Comparison of ENCODE assay signal across 29 cellular contexts in the genomic region with DNA sequence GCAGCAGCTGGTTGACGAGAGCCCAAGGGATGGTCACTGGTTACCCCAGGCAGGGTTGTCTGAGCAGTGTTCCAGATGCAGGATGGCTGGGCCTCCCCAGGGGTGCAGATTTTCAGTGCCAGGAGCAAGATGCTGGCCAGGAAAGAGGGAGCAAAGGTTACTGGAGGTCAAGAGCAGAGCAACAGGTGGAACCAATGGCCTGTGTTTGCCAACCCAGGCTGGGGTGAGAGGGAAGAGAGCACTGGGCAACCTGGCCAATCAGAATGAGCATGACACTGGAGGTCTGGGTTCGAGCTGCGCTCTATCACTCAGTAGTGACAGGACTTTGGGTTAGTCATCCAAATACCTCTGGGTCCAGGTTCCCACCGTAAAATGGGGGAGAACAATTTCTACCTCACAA.
"Had no signal": no experiment of that assay in that cellular context is flagged by ENCODE, and none has a peak within 500 bp of the region (broad histone marks: within the 10 kb centered on the region; RNA-seq: fewer than 3 reads in every experiment).

No MANE protein-coding gene starts in this region.

- ATAC-seq: heart left ventricle; mucosa of descending colon; naive thymus-derived CD4-positive, alpha-beta T cell; pancreas; right cardiac atrium; sciatic nerve had no signal

- DNase-seq: heart left ventricle; hypothalamus; islet precursor cell; left ventricle myocardium inferior; mesendoderm; mucosa of descending colon; naive thymus-derived CD4-positive, alpha-beta T cell; nephron progenitor cell; pancreas; posterior cingulate gyrus; retina; right cardiac atrium; stimulated activated CD4-positive, alpha-beta T cell treated with anti-CD3 and anti-CD28 coated beads, Interleukin-12 subunit alpha, Interleukin-12 subunit beta, amount 100 ng/mL, for 4 hours; stimulated activated CD4-positive, alpha-beta T cell treated with anti-CD3 and anti-CD28 coated beads, Interleukin-15, amount 100 ng/mL, for 24 hours; stimulated activated CD4-positive, alpha-beta T cell treated with anti-CD3 and anti-CD28 coated beads, Interleukin-2, amount 100 ng/mL, for 24 hours; stimulated activated CD4-positive, alpha-beta T cell treated with anti-CD3 and anti-CD28 coated beads, Interleukin-4, amount 100 ng/mL, for 1 hour; stimulated activated naive CD4-positive, alpha-beta T cell; tibial artery; trophoblast cell had no signal

- H3K4me1 ChIP-seq: left ventricle myocardium inferior, pancreas, prostate gland, tibial artery, vagina had no signal

- H3K9ac ChIP-seq: neural progenitor cell had no signal

- H3K4me2 ChIP-seq: neural progenitor cell had no signal

- H3K27me3 ChIP-seq: heart left ventricle, neural progenitor cell, pancreas, suprapubic skin, tibial artery, vagina had no signal

- H2AFZ ChIP-seq: neural progenitor cell had no signal

- H3K4me3 ChIP-seq: heart left ventricle, left ventricle myocardium inferior, lung, mucosa of descending colon, neural progenitor cell, pancreas, prostate gland, skin epidermis, suprapubic skin, thoracic aorta, tibial artery, vagina had no signal

- H3K36me3 ChIP-seq: heart left ventricle, left ventricle myocardium inferior, neural progenitor cell, pancreas, prostate gland, suprapubic skin, thoracic aorta, tibial artery, vagina had no signal

- H3K27ac ChIP-seq: heart left ventricle, left ventricle myocardium inferior, neural progenitor cell, pancreas, prostate gland, skin epidermis, suprapubic skin, thoracic aorta, tibial artery, vagina had no signal

- H3K36me3 Mint-ChIP-seq: neural progenitor cell had no signal

- H3K27ac Mint-ChIP-seq: mesothelial cell of epicardium; naive thymus-derived CD4-positive, alpha-beta T cell; stimulated activated naive CD8-positive, alpha-beta T cell treated with anti-CD3 and anti-CD28 coated beads, Interleukin-15, Interleukin-2, amounts not matched to agents 100 ng/mL and 50 ng/mL, for 24 hours had no signal

- H3K4me3 Mint-ChIP-seq: mesothelial cell of epicardium; naive thymus-derived CD4-positive, alpha-beta T cell; nephron progenitor cell; neural progenitor cell; stimulated activated naive CD8-positive, alpha-beta T cell treated with anti-CD3 and anti-CD28 coated beads, Interleukin-15, Interleukin-2, amounts not matched to agents 100 ng/mL and 50 ng/mL, for 24 hours had no signal

- H3K9me3 ChIP-seq: mucosa of descending colon, pancreas, prostate gland, suprapubic skin, thoracic aorta, tibial artery, vagina had no signal
